In genomic region chr20:30922129-30922528, GRCh38 we compare ENCODE assay signal across 22 cellular contexts.
DNase-seq lines count a peak whose midpoint lies in the region; ATAC-seq, FAIRE-seq and TF ChIP-seq lines count a peak whose summit lies in the region.
"Had no signal": no experiment of that assay in that cellular context is flagged by ENCODE, and none has a peak within 500 bp of the region (broad histone marks: within the 10 kb centered on the region; RNA-seq: fewer than 3 reads in every experiment).

No MANE protein-coding gene starts in this region.

- H3K4me3 Mint-ChIP-seq in stimulated activated naive CD8-positive, alpha-beta T cell treated with anti-CD3 and anti-CD28 coated beads, Interleukin-15, amount 100 ng/mL, for 72 hours = no peak overlapping the region
- no peak overlapping the region for H3K4me3 Mint-ChIP-seq in stimulated activated memory B cell treated with anti-CD40 and anti-IgM and Interleukin-4, amounts not matched to agents 10 μg/mL and 1 μg/mL and 100 μg/mL, for 72 hours
- H3K4me3 Mint-ChIP-seq: B cell, CD14-positive monocyte had no signal

- H3K9me3 Mint-ChIP-seq in stimulated activated naive CD8-positive, alpha-beta T cell treated with anti-CD3 and anti-CD28 coated beads, Interleukin-15, amount 100 ng/mL, for 72 hours = peaks cover 24 to 55% of the 10 kb centered on the region in 2 donors
- H3K9me3 Mint-ChIP-seq in stimulated activated memory B cell treated with anti-CD40 and anti-IgM and Interleukin-4, amounts not matched to agents 10 μg/mL and 1 μg/mL and 100 μg/mL, for 72 hours = peaks cover 16% of the 10 kb centered on the region

- no peak for DNase-seq in stimulated activated naive CD8-positive, alpha-beta T cell treated with anti-CD3 and anti-CD28 coated beads, Interleukin-15, amount 100 ng/mL, for 72 hours
- DNase-seq in stimulated activated naive CD8-positive, alpha-beta T cell treated with anti-CD3 and anti-CD28 coated beads, Interleukin-15, Interleukin-2, amounts not matched to agents 100 U/mL and 50 U/mL, for 24 hours = no peak
- DNase-seq in iPS-NIHi11 (ENCODE audit: low spot score) = peak; percentile 16
- no peak for DNase-seq in kidney glomerular epithelial cell (lab: John Stamatoyannopoulos, UW)
- DNase-seq in OCI-M1 (lab: John Stamatoyannopoulos, UW) = no peak
- no peak for DNase-seq in D721Med (ENCODE audit: insufficient read length, low spot score)
- DNase-seq: EL, GF-D8, Karpas-422, MV-4-11, NCI-H1105 treated with DMSO at 0.1 percent for 48 hours, NCI-H2029 treated with DMSO at 0.1 percent for 48 hours, NCI-H226, NCI-H524, NCI-H774 had no signal

- no peak for FAIRE-seq in D721Med (lab: Jason Lieb, UNC)
- FAIRE-seq: A204.1, H54, RCC 7860 had no signal

- no peaks in the 10 kb centered on the region for H3K4me1 Mint-ChIP-seq in stimulated activated naive CD8-positive, alpha-beta T cell treated with anti-CD3 and anti-CD28 coated beads, Interleukin-15, amount 100 ng/mL, for 72 hours
- no peaks in the 10 kb centered on the region for H3K4me1 Mint-ChIP-seq in stimulated activated memory B cell treated with anti-CD40 and anti-IgM and Interleukin-4, amounts not matched to agents 10 μg/mL and 1 μg/mL and 100 μg/mL, for 72 hours
- H3K4me1 Mint-ChIP-seq: B cell, CD14-positive monocyte had no signal

- H3K27ac Mint-ChIP-seq in stimulated activated naive CD8-positive, alpha-beta T cell treated with anti-CD3 and anti-CD28 coated beads, Interleukin-15, amount 100 ng/mL, for 72 hours = no peak overlapping the region
- no peak overlapping the region for H3K27ac Mint-ChIP-seq in stimulated activated memory B cell treated with anti-CD40 and anti-IgM and Interleukin-4, amounts not matched to agents 10 μg/mL and 1 μg/mL and 100 μg/mL, for 72 hours
- H3K27ac Mint-ChIP-seq: B cell, CD14-positive monocyte had no signal

- H3K27me3 Mint-ChIP-seq in stimulated activated naive CD8-positive, alpha-beta T cell treated with anti-CD3 and anti-CD28 coated beads, Interleukin-15, amount 100 ng/mL, for 72 hours = no peaks in the 10 kb centered on the region
- no peaks in the 10 kb centered on the region for H3K27me3 Mint-ChIP-seq in stimulated activated memory B cell treated with anti-CD40 and anti-IgM and Interleukin-4, amounts not matched to agents 10 μg/mL and 1 μg/mL and 100 μg/mL, for 72 hours
- H3K27me3 Mint-ChIP-seq: B cell had no signal

- TF ChIP-seq CTCF in D721Med (IDR thresholded peaks at IDR 0.05; ENCODE audit: insufficient read depth, missing control alignments) = no peak

- no peaks in the 10 kb centered on the region for H3K36me3 Mint-ChIP-seq in stimulated activated memory B cell treated with anti-CD40 and anti-IgM and Interleukin-4, amounts not matched to agents 10 μg/mL and 1 μg/mL and 100 μg/mL, for 72 hours
- H3K36me3 Mint-ChIP-seq: CD14-positive monocyte had no signal

- peak; percentile 58 for ATAC-seq in stimulated activated naive CD8-positive, alpha-beta T cell treated with anti-CD3 and anti-CD28 coated beads, Interleukin-15, amount 100 ng/mL, for 72 hours
- no peak for ATAC-seq in stimulated activated naive CD8-positive, alpha-beta T cell treated with anti-CD3 and anti-CD28 coated beads, Interleukin-15, Interleukin-2, amounts not matched to agents 100 U/mL and 50 U/mL, for 24 hours
- peak; percentile 75 for ATAC-seq in stimulated activated memory B cell treated with anti-CD40 and anti-IgM and Interleukin-4, amounts not matched to agents 10 μg/mL and 1 μg/mL and 100 μg/mL, for 72 hours
- ATAC-seq: Right ventricle myocardium inferior had no signal
